ENCODE assay signal across 8 cellular contexts in genomic region chr2:195659114-195659513, GRCh38. TPM values are rescaled to one million over a fixed set of nuclear protein-coding genes. Genes with fewer than 3 reads are reported as not detected.
DNase-seq lines count a peak whose midpoint lies in the region; ATAC-seq and TF ChIP-seq lines count a peak whose summit lies in the region.

No MANE protein-coding gene starts in this region.

- H3K4me2 ChIP-seq in OCI-LY7 (ENCODE audit: low read length) (peak overlapping the region; percentile 88), osteoblast (ENCODE audit: insufficient read depth, low read length) (peak overlapping the region; percentile 73)

- H3K4me3 ChIP-seq in OCI-LY7 (ENCODE audit: low read depth, low read length, poor library complexity, severe bottlenecking) (peak overlapping the region; percentile 93), osteoblast (ENCODE audit: insufficient read depth, low read length) (peak overlapping the region; percentile 88)

- H3K9me3 Mint-ChIP-seq in dendritic cell treated with granulocyte-macrophage colony-stimulating factor and Interleukin-4, amounts not matched to agents 40 ng/mL and 50 ng/mL, for 4 days: no peaks in the 10 kb centered on the region

- TF ChIP-seq CTCF in OCI-LY7 (conservative IDR thresholded peaks at IDR 0.05; ENCODE audit: low read length): no peak
- TF ChIP-seq CTCF in osteoblast (IDR thresholded peaks at IDR 0.05; ENCODE audit: extremely low read depth, low read depth, low read length): no peak

- peak overlapping the region; percentile 94 for H3K27ac Mint-ChIP-seq in dendritic cell treated with granulocyte-macrophage colony-stimulating factor and Interleukin-4, amounts not matched to agents 40 ng/mL and 50 ng/mL, for 4 days

- H3K79me2 ChIP-seq in OCI-LY7 (ENCODE audit: insufficient read depth, low read depth, low read length) (peaks cover 46% of the 10 kb centered on the region), osteoblast (ENCODE audit: insufficient read depth, low read length) (peaks cover 48% of the 10 kb centered on the region)

- no peaks in the 10 kb centered on the region for H3K27me3 ChIP-seq in osteoblast (ENCODE audit: insufficient read depth, low read length)

- no peaks in the 10 kb centered on the region for H3K9me2 ChIP-seq in OCI-LY7 (ENCODE audit: insufficient read depth, low read length)

- peaks cover 32% of the 10 kb centered on the region for H3K4me1 Mint-ChIP-seq in dendritic cell treated with granulocyte-macrophage colony-stimulating factor and Interleukin-4, amounts not matched to agents 40 ng/mL and 50 ng/mL, for 4 days (ENCODE audit: low read depth)

- peaks cover 22% of the 10 kb centered on the region for H3K36me3 Mint-ChIP-seq in dendritic cell treated with granulocyte-macrophage colony-stimulating factor and Interleukin-4, amounts not matched to agents 40 ng/mL and 50 ng/mL, for 4 days (ENCODE audit: low read depth)

- no peaks in the 10 kb centered on the region for H3K36me3 ChIP-seq in OCI-LY7 (ENCODE audit: insufficient read depth, low read length)
- H3K36me3 ChIP-seq in osteoblast (ENCODE audit: insufficient read depth, low read length): no peaks in the 10 kb centered on the region

- no peak for ATAC-seq in GM21576 (IDR thresholded peaks at IDR 0.05; ENCODE audit: unreplicated experiment)

- no peaks in the 10 kb centered on the region for H4K20me1 ChIP-seq in OCI-LY7 (ENCODE audit: insufficient read depth, low read length)
- H4K20me1 ChIP-seq in osteoblast (ENCODE audit: insufficient read depth, low read length): peaks cover 13% of the 10 kb centered on the region

- intact Hi-C loops in OCI-LY7 (cut with micrococcal nuclease; ENCODE audit: unreplicated experiment): loop anchor here (5.0 to 10.0 kb wide), 5 partner anchors 513 to 1776 kb away; partner anchors contain the start of genes SF3B1 and STK17B
- intact Hi-C loops in dendritic cell treated with granulocyte-macrophage colony-stimulating factor and Interleukin-4, amounts not matched to agents 40 ng/mL and 50 ng/mL, for 4 days (cut with micrococcal nuclease): loop anchor here (1.0 to 5.0 kb wide), 3 partner anchors 47 to 161 kb away; no protein-coding TSS in a partner anchor

- H3K27ac ChIP-seq in OCI-LY7 (ENCODE audit: low read depth, low read length, poor library complexity, severe bottlenecking) (peak overlapping the region; percentile 66), osteoblast (ENCODE audit: low read depth, low read length) (peak overlapping the region; percentile 86)

- H2AFZ ChIP-seq in OCI-LY7 (ENCODE audit: low read length) (no peak overlapping the region), osteoblast (ENCODE audit: low read length) (no peak overlapping the region)

- peak; percentile 20 for DNase-seq in NCI-H1436 treated with DMSO at 0.1 percent for 48 hours (lab: John Stamatoyannopoulos, UW)
- DNase-seq in NCI-H1436 (lab: John Stamatoyannopoulos, UW): no peak
- DNase-seq in OCI-LY7 (ENCODE audit: low spot score): peak; percentile 61
- no peak for DNase-seq in osteoblast (ENCODE audit: insufficient read length, low spot score, missing footprints)
- no peak for DNase-seq in HuH-7 (ENCODE audit: low spot score)
- no peak for DNase-seq in NCI-H526 treated with DMSO at 0.1 percent for 48 hours (lab: John Stamatoyannopoulos, UW)

- H3K27me3 Mint-ChIP-seq in dendritic cell treated with granulocyte-macrophage colony-stimulating factor and Interleukin-4, amounts not matched to agents 40 ng/mL and 50 ng/mL, for 4 days: no peaks in the 10 kb centered on the region

- BruUV-seq in OCI-LY7 (replicated peaks; lab: Mats Ljungman, UMichigan): no TSS peak

- POLR2A ChIA-PET in OCI-LY7 (lab: Charles Lee): interaction anchor here (1.2 to 2.5 kb wide), 6 partner anchors 8 to 163 kb away, joined by 3 to 13 read pairs (median 6); no protein-coding TSS in a partner anchor

- peak overlapping the region; percentile 93 for H3K4me3 Mint-ChIP-seq in dendritic cell treated with granulocyte-macrophage colony-stimulating factor and Interleukin-4, amounts not matched to agents 40 ng/mL and 50 ng/mL, for 4 days

- CTCF ChIA-PET in OCI-LY7 (lab: Charles Lee; ENCODE audit: unreplicated experiment): interaction anchor here (1.2 kb wide), 1 partner anchor 161 kb away, joined by 9 read pairs; no protein-coding TSS in a partner anchor

- H3K9me3 ChIP-seq in OCI-LY7 (ENCODE audit: low read length) (no peaks in the 10 kb centered on the region), osteoblast (ENCODE audit: low read depth, low read length) (no peaks in the 10 kb centered on the region)

- peaks cover 28% of the 10 kb centered on the region for H3K4me1 ChIP-seq in OCI-LY7 (ENCODE audit: insufficient read depth, low read length, poor library complexity, severe bottlenecking)
- H3K4me1 ChIP-seq in osteoblast (ENCODE audit: insufficient read depth, low read length): peaks cover 17% of the 10 kb centered on the region

RNA-seq across cellular contexts. Expression of gene SLC39A10, which starts 2.1 kb away (rescaled TPM):
- 14.7 and 19.6 TPM in 2 replicates for total RNA-seq in OCI-LY7 (2014; rRNA removed; shearing (Covaris generic))
- total RNA-seq in OCI-LY7 (2022) (31.9 and 34.1 TPM in 2 replicates), osteoblast (31.8 and 38.0 TPM in 2 replicates)

Comparison
In these comparisons a context has a peak if more than half of its experiments do, and no peak if none do; other contexts are left out.
1. DNase-seq: peak in NCI-H1436 treated with DMSO at 0.1 percent for 48 hours (single experiment) and OCI-LY7 (single experiment); none in NCI-H1436 (single experiment), osteoblast (single experiment), HuH-7 (single experiment) and NCI-H526 treated with DMSO at 0.1 percent for 48 hours (single experiment).